Comparison of ENCODE assay signal across 11 cellular contexts in the genomic region with DNA sequence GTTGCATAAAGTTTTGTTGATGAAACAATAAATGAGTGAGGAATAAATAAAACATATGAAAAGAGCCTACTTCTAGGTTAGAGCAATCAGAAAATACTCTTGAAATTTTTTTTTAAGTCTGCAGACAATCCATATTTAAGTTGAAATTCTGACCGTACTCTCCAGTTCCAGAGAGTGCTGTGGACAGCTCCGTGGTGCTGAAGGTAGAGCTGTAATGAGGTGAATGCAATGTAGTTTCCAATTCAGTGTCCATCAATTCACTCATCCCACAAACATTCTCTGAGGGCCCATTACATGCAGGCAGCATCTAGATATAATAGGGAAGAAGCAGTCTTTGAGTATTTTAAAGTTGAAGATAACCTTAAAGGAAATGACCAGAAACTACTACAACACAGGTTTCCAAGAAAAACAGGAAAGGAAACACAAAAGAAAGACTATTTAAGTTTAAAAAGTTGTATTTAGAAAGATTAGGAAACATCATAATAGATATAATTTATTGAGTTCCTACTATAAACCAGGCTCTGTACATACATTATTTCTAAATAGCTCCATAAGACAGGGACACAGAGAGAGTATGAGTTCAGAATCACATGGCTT. TPM values are rescaled to one million over a fixed set of nuclear protein-coding genes. Genes with fewer than 3 reads are reported as not detected.
DNase-seq lines count a peak whose midpoint lies in the region; ATAC-seq and TF ChIP-seq lines count a peak whose summit lies in the region.
"Had no signal": no experiment of that assay in that cellular context is flagged by ENCODE, and none has a peak within 500 bp of the region (broad histone marks: within the 10 kb centered on the region; RNA-seq: fewer than 3 reads in every experiment).

No MANE protein-coding gene starts in this region.

- WGBS in mammary epithelial cell (ENCODE audit: low coverage, missing lambda C conversion rate), result 8% methylated on average over 2 of the region's 2 CpGs
- WGBS in mesenchymal stem cell, result no CpG with 5 or more reads among the region's 2 CpGs
- 6 to 9% methylated on average over 2 of the region's 2 CpGs for WGBS in sigmoid colon, 2 donors

- no peak overlapping the region for H4K91ac ChIP-seq in mesenchymal stem cell (ENCODE audit: low read length)

- no peak overlapping the region for H3K23ac ChIP-seq in mesenchymal stem cell (ENCODE audit: low read length in 2 of 2)

- no peak overlapping the region for H3K4me3 ChIP-seq in NB4 (ENCODE audit: low read depth, low read length)
- no peak overlapping the region for H3K4me3 ChIP-seq in mammary epithelial cell (replicated peaks in 1 of 3; ENCODE audit: insufficient read depth in 1 of 3, low read depth in 2 of 3, low read length in 3 of 3)
- H3K4me3 ChIP-seq in mesenchymal stem cell (ENCODE audit: insufficient read depth in 1 of 2, low read depth in 1 of 2, low read length in 2 of 2), result no peak overlapping the region
- H3K4me3 ChIP-seq in sigmoid colon, result no peak overlapping the region

- no peak overlapping the region for H3K18ac ChIP-seq in mesenchymal stem cell (ENCODE audit: low read depth in 1 of 2, low read length in 2 of 2)

- H3K4me1 ChIP-seq in mammary epithelial cell (ENCODE audit: insufficient read depth, low read length), result no peaks in the 10 kb centered on the region
- H3K4me1 ChIP-seq in mesenchymal stem cell (ENCODE audit: control insufficient read depth, insufficient read depth, low read depth, low read length), result no peaks in the 10 kb centered on the region
- H3K4me1 ChIP-seq in sigmoid colon, result no peaks in the 10 kb centered on the region

- no peaks in the 10 kb centered on the region for H3K9me3 ChIP-seq in mammary epithelial cell (replicated peaks; ENCODE audit: insufficient read depth, low read length)
- H3K9me3 ChIP-seq in mesenchymal stem cell (ENCODE audit: control insufficient read depth, low read length), result no peaks in the 10 kb centered on the region
- H3K9me3 ChIP-seq in sigmoid colon, result peaks cover 0 to 3% (median 0%) of the 10 kb centered on the region in 4 donors

- no peaks in the 10 kb centered on the region for H3K79me2 ChIP-seq in mammary epithelial cell (ENCODE audit: insufficient read depth, low read length)

- no peaks in the 10 kb centered on the region for H3K27me3 ChIP-seq in mammary epithelial cell (ENCODE audit: insufficient read depth, low read length)
- peaks cover 0 to 18% of the 10 kb centered on the region in 2 experiments for H3K27me3 ChIP-seq in mesenchymal stem cell (ENCODE audit: control insufficient read depth in 1 of 2, insufficient read depth in 1 of 2, low read length in 2 of 2)
- H3K27me3 ChIP-seq in sigmoid colon, result no peaks in the 10 kb centered on the region

- dilution Hi-C loops in mammary epithelial cell (cut with HindIII; ENCODE audit: low sequenced_read_pairs), result no loop called here

- no peaks in the 10 kb centered on the region for H3K36me3 ChIP-seq in mammary epithelial cell (ENCODE audit: insufficient read depth, low read length)
- no peaks in the 10 kb centered on the region for H3K36me3 ChIP-seq in mesenchymal stem cell (ENCODE audit: control insufficient read depth in 1 of 2, insufficient read depth in 2 of 2, low read depth in 1 of 2, low read length in 2 of 2)
- H3K36me3 ChIP-seq in sigmoid colon, result no peaks in the 10 kb centered on the region

- TF ChIP-seq POLR2A in NB4 (IDR thresholded peaks at IDR 0.05; ENCODE audit: extremely low read depth, insufficient read length) (no peak), sigmoid colon (IDR thresholded peaks at IDR 0.05) (no peak)

- no peaks in the 10 kb centered on the region for H3K79me1 ChIP-seq in mesenchymal stem cell (replicated peaks; ENCODE audit: low read length, poor library complexity, severe bottlenecking)

- H3K9ac ChIP-seq in mammary epithelial cell (ENCODE audit: insufficient read depth, low read length) (no peak overlapping the region), mesenchymal stem cell (ENCODE audit: low read length) (no peak overlapping the region)

- no peak overlapping the region for H4K8ac ChIP-seq in mesenchymal stem cell (ENCODE audit: low read length)

- H3K4ac ChIP-seq in mesenchymal stem cell (ENCODE audit: low read depth in 1 of 2, low read length in 2 of 2), result no peak overlapping the region

- CTCF ChIA-PET in mammary epithelial cell (lab: Charles Lee; ENCODE audit: low non-redundant PET), result no interaction called here

- TF ChIP-seq CTCF in NB4 (IDR thresholded peaks at IDR 0.05; ENCODE audit: low read depth, low read length) (no peak), mammary epithelial cell (conservative IDR thresholded peaks at IDR 0.05 in 1 of 2, IDR thresholded peaks at IDR 0.05 in 1 of 2; ENCODE audit: extremely low read depth in 1 of 2, insufficient read depth in 1 of 2, low read depth in 1 of 2, low read length in 2 of 2) (no peak), sigmoid colon (IDR thresholded peaks at IDR 0.05) (no peak)

- intact Hi-C loops in mammary epithelial cell (cut with micrococcal nuclease), result no loop called here
- intact Hi-C loops in sigmoid colon (cut with DNase I), result no loop called here

- H2AFZ ChIP-seq in mammary epithelial cell (ENCODE audit: low read depth, low read length) (no peak overlapping the region), mesenchymal stem cell (ENCODE audit: low read depth, low read length) (no peak overlapping the region)

- ATAC-seq in HG03039 (IDR thresholded peaks at IDR 0.05; ENCODE audit: unreplicated experiment), result no peak

- no peak overlapping the region for H3K4me2 ChIP-seq in mammary epithelial cell (ENCODE audit: insufficient read depth, low read depth, low read length)
- H3K4me2 ChIP-seq in mesenchymal stem cell (ENCODE audit: low read length, poor library complexity, severe bottlenecking), result no peak overlapping the region

- BruUV-seq in mammary epithelial cell (replicated peaks; lab: Mats Ljungman, UMichigan), result no TSS peak

- no peak overlapping the region for H2BK120ac ChIP-seq in mesenchymal stem cell (ENCODE audit: low read depth, low read length)

- no peak overlapping the region for H2AK5ac ChIP-seq in mesenchymal stem cell (ENCODE audit: low read length, severe bottlenecking)

- DNase-seq in SIG-M5 treated with dmso at 0.1 percent for 504 hours (lab: John Stamatoyannopoulos, UW; ENCODE audit: unreplicated experiment), result peak; percentile 1
- no peak for DNase-seq in SIG-M5 (lab: John Stamatoyannopoulos, UW)
- DNase-seq in NB4 (ENCODE audit: low read depth), result peak; percentile 45
- peak; percentile 11 for DNase-seq in mammary epithelial cell
- DNase-seq in mesenchymal stem cell, result peak; percentile 19
- DNase-seq in sigmoid colon, result no peak
- DNase-seq in NCI-H446 treated with DMSO at 0.1 percent for 48 hours (lab: John Stamatoyannopoulos, UW), result no peak
- DNase-seq: activated gamma-delta T cell treated with Interleukin-2 at 50 U/mL for 16 hours, H9, NCI-H1436 had no signal

- no peak overlapping the region for H3K14ac ChIP-seq in mesenchymal stem cell (ENCODE audit: low read length in 2 of 2)

- TF ChIP-seq EP300 in sigmoid colon (IDR thresholded peaks at IDR 0.05), result no peak

- H2BK12ac ChIP-seq in mesenchymal stem cell (ENCODE audit: low read length in 2 of 2), result no peak overlapping the region

- H3K27ac ChIP-seq in mammary epithelial cell (ENCODE audit: insufficient read depth, low read depth, low read length) (no peak overlapping the region), mesenchymal stem cell (ENCODE audit: low read length, poor library complexity, severe bottlenecking) (no peak overlapping the region), sigmoid colon (no peak overlapping the region)

- H2BK15ac ChIP-seq in mesenchymal stem cell (ENCODE audit: low read depth, poor library complexity, severe bottlenecking), result no peak overlapping the region

- in situ Hi-C loops in mammary epithelial cell (cut with MboI; ENCODE audit: low sequenced_read_pairs in 2 of 2), result no loop called here

- no peaks in the 10 kb centered on the region for H4K20me1 ChIP-seq in mammary epithelial cell (ENCODE audit: insufficient read depth, low read length)

- no peak overlapping the region for H2BK5ac ChIP-seq in mesenchymal stem cell (ENCODE audit: low read depth, low read length, poor library complexity, severe bottlenecking)

RNA-seq across cellular contexts. Expression of a gene that starts 44.0 kb away (rescaled TPM):
- not detected for total RNA-seq in mammary epithelial cell
- not detected for polyA plus RNA-seq in mammary epithelial cell
- polyA minus RNA-seq in mammary epithelial cell, result not detected
- not detected for polyA plus RNA-seq in mesenchymal stem cell (2013, experiment 1 of 2)
- polyA plus RNA-seq in mesenchymal stem cell (2013, experiment 2 of 2), result not detected
- total RNA-seq in sigmoid colon, result 1 to 10 TPM; 1.5 to 6.4 (median 3.8) TPM
- 1 to 10 TPM in 2 of 3 donors, not detected in 1; 1.2 to 1.4 TPM for polyA plus RNA-seq in sigmoid colon

Comparison
In these comparisons a context has a peak if more than half of its experiments do, and no peak if none do; other contexts are left out.
1. DNase-seq: peak in SIG-M5 treated with dmso at 0.1 percent for 504 hours (single experiment), NB4 (single experiment), mammary epithelial cell (single experiment) and mesenchymal stem cell (single experiment); none in SIG-M5 (single experiment), sigmoid colon (single experiment) and NCI-H446 treated with DMSO at 0.1 percent for 48 hours (single experiment).